In genomic region chr4:119149110-119149509, GRCh38 we compare ENCODE assay signal across 26 cellular contexts. TPM values are rescaled to one million over a fixed set of nuclear protein-coding genes. Genes with fewer than 3 reads are reported as not detected.
DNase-seq lines count a peak whose midpoint lies in the region; ATAC-seq and TF ChIP-seq lines count a peak whose summit lies in the region.
"Had no signal": no experiment of that assay in that cellular context is flagged by ENCODE, and none has a peak within 500 bp of the region (broad histone marks: within the 10 kb centered on the region; RNA-seq: fewer than 3 reads in every experiment).

No MANE protein-coding gene starts in this region.

- intact Hi-C loops in Right ventricle myocardium inferior (cut with DNase I) (no loop called here), heart right ventricle (cut with DNase I) (loop anchor here in 4 of 10 donors (5.0 to 10.0 kb wide), 6 partner anchors 104 to 404 kb away; no protein-coding TSS in a partner anchor), uterus (cut with DNase I; ENCODE audit: low total_unique reads) (no loop called here), lower leg skin (cut with DNase I; ENCODE audit: low total_unique reads) (no loop called here)

- peaks cover 13% of the 10 kb centered on the region for H3K4me1 ChIP-seq in cardiac muscle cell (ENCODE audit: low read depth)
- peaks cover 0 to 49% (median 15%) of the 10 kb centered on the region in 9 donors for H3K4me1 ChIP-seq in heart right ventricle
- H3K4me1 ChIP-seq in neuron (ENCODE audit: insufficient read depth, low read length), result no peaks in the 10 kb centered on the region
- H3K4me1 ChIP-seq in uterus, result no peaks in the 10 kb centered on the region
- H3K4me1 ChIP-seq: colonic mucosa, transverse colon had no signal

- H3K27ac ChIP-seq in cardiac muscle cell (peak overlapping the region; percentile 68), heart right ventricle (peak overlapping the region; percentile 30 to 81 (median 71)), uterus (peak overlapping the region; percentile 26 to 70)
- H3K27ac ChIP-seq: colonic mucosa, skin epidermis, transverse colon, VCaP had no signal

- ATAC-seq in Right ventricle myocardium inferior (no peak), heart right ventricle (peak in 6 of 8 donors; percentile 23 to 47 (median 36))
- ATAC-seq: activated T-cell treated with anti-CD3 and anti-CD28 coated beads, Interleukin-2, amount 50 U/mL, for 4 hours; effector memory CD8-positive, alpha-beta T cell; esophagus mucosa; stimulated activated naive CD8-positive, alpha-beta T cell treated with anti-CD3 and anti-CD28 coated beads, Interleukin-15, Interleukin-2, amounts not matched to agents 100 U/mL and 50 U/mL, for 24 hours had no signal

- peak overlapping the region; percentile 19 for H2AFZ ChIP-seq in neuron (ENCODE audit: low read depth, low read length)

- H3K9me3 ChIP-seq in cardiac muscle cell (ENCODE audit: low read depth) (no peaks in the 10 kb centered on the region), heart right ventricle (no peaks in the 10 kb centered on the region), neuron (ENCODE audit: low read length) (no peaks in the 10 kb centered on the region), uterus (no peaks in the 10 kb centered on the region)
- H3K9me3 ChIP-seq: colonic mucosa, transverse colon had no signal

- TF ChIP-seq CTCF in cardiac muscle cell (IDR thresholded peaks at IDR 0.05; ENCODE audit: low read depth, low read length) (no peak), heart right ventricle (IDR thresholded peaks at IDR 0.05) (no peak), uterus (IDR thresholded peaks at IDR 0.05) (no peak), lower leg skin (IDR thresholded peaks at IDR 0.05) (no peak)

- H3K4me3 ChIP-seq in cardiac muscle cell (no peak overlapping the region), heart right ventricle (peak overlapping the region in 7 of 10 donors; percentile 1 to 37 (median 26)), neuron (ENCODE audit: low read length) (no peak overlapping the region), uterus (no peak overlapping the region), lower leg skin (ENCODE audit: low read depth, poor library complexity, severe bottlenecking) (no peak overlapping the region)
- H3K4me3 ChIP-seq: colonic mucosa, skin epidermis, transverse colon had no signal

- TF ChIP-seq POLR2A in uterus (IDR thresholded peaks at IDR 0.05) (no peak), lower leg skin (IDR thresholded peaks at IDR 0.05) (no peak)

- DNase-seq in cardiac muscle cell (ENCODE audit: low read depth in 1 of 2, low spot score in 1 of 2), result peak in 1 of 2 donors; percentile 10
- no peak for DNase-seq in Right ventricle myocardium inferior (ENCODE audit: missing footprints)
- DNase-seq in heart right ventricle, result no peak
- DNase-seq in uterus, result no peak
- no peak for DNase-seq in mucosa of gallbladder (ENCODE audit: low spot score)
- DNase-seq in lower leg skin (ENCODE audit: low spot score in 2 of 2), result no peak
- no peak for DNase-seq in SK-N-DZ (ENCODE audit: low spot score)
- DNase-seq: activated CD4-positive, alpha-beta T cell treated with anti-CD3 and anti-CD28 coated beads, Interleukin-2, amount 10 ng/mL, durations not matched to agents 7 days and 5 days; activated T-cell treated with anti-CD3 and anti-CD28 coated beads, Interleukin-2, amount 50 U/mL, for 4 hours; CD4-positive, alpha-beta T cell; colonic mucosa; effector memory CD8-positive, alpha-beta T cell; Karpas-422; NCI-H1694; NCI-H510A; SHP77; stimulated activated naive CD8-positive, alpha-beta T cell treated with anti-CD3 and anti-CD28 coated beads, Interleukin-15, Interleukin-2, amounts not matched to agents 100 U/mL and 50 U/mL, for 24 hours; SW 1271; T-helper 9 cell; transverse colon had no signal

- H3K27me3 ChIP-seq in cardiac muscle cell (no peaks in the 10 kb centered on the region), heart right ventricle (no peaks in the 10 kb centered on the region), neuron (ENCODE audit: insufficient read depth, low read length) (no peaks in the 10 kb centered on the region), uterus (no peaks in the 10 kb centered on the region)
- H3K27me3 ChIP-seq: colonic mucosa, transverse colon had no signal

- H3K36me3 ChIP-seq in cardiac muscle cell (peaks cover 17% of the 10 kb centered on the region), heart right ventricle (peaks cover 0 to 23% (median 0%) of the 10 kb centered on the region in 9 donors), neuron (ENCODE audit: insufficient read depth, low read length) (no peaks in the 10 kb centered on the region), uterus (no peaks in the 10 kb centered on the region)
- H3K36me3 ChIP-seq: colonic mucosa, transverse colon had no signal

- 47 to 54% methylated on average over 7 of the region's 7 CpGs for WGBS in heart right ventricle, 2 donors
- WGBS in lower leg skin, 2 donors, result 82 to 87% methylated on average over 7 of the region's 7 CpGs

RNA-seq across cellular contexts. Expression of gene MYOZ2, which starts 13.5 kb away (rescaled TPM):
- 18.0 and 29.0 TPM in 2 replicates for total RNA-seq in cardiac muscle cell
- polyA plus RNA-seq in cardiac muscle cell, result 45.1 and 54.0 TPM in 2 replicates
- total RNA-seq in Right ventricle myocardium inferior, result 748 TPM
- 1,000 to 10,000 TPM in 1 of 10 donors, 100 to 1,000 TPM in 9; 655 to 1,008 (median 906) TPM for total RNA-seq in heart right ventricle
- 100 to 1,000 TPM; 231 to 772 TPM for polyA plus RNA-seq in heart right ventricle
- total RNA-seq in uterus, result 1 to 10 TPM in 2 of 4 donors, under 1 TPM in 1, not detected in 1; 0.62 to 1.8 (median 1.5) TPM
- 0.32 TPM for total RNA-seq in mucosa of gallbladder
- total RNA-seq in lower leg skin, result not detected
- polyA plus RNA-seq in SK-N-DZ (2014; cell fraction: cytosol; rRNA removed), result not detected in 2 replicates
- polyA plus RNA-seq in SK-N-DZ (2014; cell fraction: nucleus; rRNA removed), result not detected in 2 replicates
- total RNA-seq: activated CD4-positive, alpha-beta T cell treated with anti-CD3 and anti-CD28 coated beads, Interleukin-2, amount 10 ng/mL, durations not matched to agents 7 days and 5 days; activated T-cell treated with anti-CD3 and anti-CD28 coated beads, Interleukin-2, amount 50 U/mL, for 4 hours; CD4-positive, alpha-beta T cell; esophagus mucosa; kidney epithelial cell; OCI-LY7 had no signal

Comparison
In these comparisons a context has a peak if more than half of its experiments do, and no peak if none do; other contexts are left out.
1. H3K4me3 ChIP-seq: peak in heart right ventricle (7 of 10); none in cardiac muscle cell (single experiment), neuron (single experiment), uterus (0 of 2) and lower leg skin (single experiment).
2. RNA of gene MYOZ2, which starts 13.5 kb away (total RNA-seq): 655 to 1,008 TPM in heart right ventricle and 748 TPM in Right ventricle myocardium inferior (single experiment); 18.0 to 29.0 TPM in cardiac muscle cell, 0.62 to 1.8 TPM in uterus, 0.32 TPM in mucosa of gallbladder (single experiment) and not detected in lower leg skin; every median in the first group is over 10 times any median in the second.
3. Peak in every context shown above with its lines, with median percentiles within 50 percentile points of each other: H3K27ac ChIP-seq.